1 cellular context compared by ENCODE assay signal in genomic region chr5:180353226-180353962, GRCh38.
TF ChIP-seq lines count a peak whose summit lies in the region.

GFPT2 (minus strand) TSS chr5:180353336; CDS start chr5:180353217, 119 bp downstream.

TF ChIP-seq in HepG2, 621 proteins besides CTCF, POLR2A, EP300 and RAD21 (continued from another document and continues in another):
- TF ChIP-seq STAT6 (CRISPR knock-in tag; IDR thresholded peaks at IDR 0.05; ENCODE audit: borderline replicate concordance) (no peak), ZMYM3 (CRISPR knock-in tag; IDR thresholded peaks at IDR 0.05) (peak; percentile 50; the same call in 1 of the 2 replicates), SMARCE1 (IDR thresholded peaks at IDR 0.05; ENCODE audit: borderline replicate concordance) (no peak), RFX3 (CRISPR knock-in tag; IDR thresholded peaks at IDR 0.05) (peak; percentile 60; the same call in 1 of the 2 replicates), MYNN (CRISPR knock-in tag; IDR thresholded peaks at IDR 0.05; ENCODE audit: low read depth) (no peak), TFDP1 (CRISPR knock-in tag; IDR thresholded peaks at IDR 0.05; ENCODE audit: borderline replicate concordance) (no peak), MTERF4 (CRISPR knock-in tag; IDR thresholded peaks at IDR 0.05) (no peak), ZNF646 (CRISPR knock-in tag; IDR thresholded peaks at IDR 0.05) (no peak), GABPA (IDR thresholded peaks at IDR 0.05; ENCODE audit: low read depth, low read length) (no peak), GABPA (CRISPR knock-in tag; IDR thresholded peaks at IDR 0.05; ENCODE audit: low read depth) (no peak), ATF7-NPFF (CRISPR knock-in tag; IDR thresholded peaks at IDR 0.05; ENCODE audit: low read depth) (no peak), SRY (CRISPR knock-in tag; IDR thresholded peaks at IDR 0.05) (no peak), CBX1 (IDR thresholded peaks at IDR 0.05; ENCODE audit: low read depth) (no peak), MTF2 (CRISPR knock-in tag; IDR thresholded peaks at IDR 0.05; ENCODE audit: borderline replicate concordance) (peak; percentile 48; the same call in 1 of the 2 replicates), HNF4G (IDR thresholded peaks at IDR 0.05; ENCODE audit: borderline replicate concordance, low read depth, low read length) (no peak), HNF4G (CRISPR knock-in tag; IDR thresholded peaks at IDR 0.05; ENCODE audit: borderline replicate concordance, low read depth) (no peak), ZNF3 (CRISPR knock-in tag; IDR thresholded peaks at IDR 0.05) (no peak), ZNF687 (CRISPR knock-in tag; IDR thresholded peaks at IDR 0.05) (peak; percentile 32; the same call in 1 of the 2 replicates), ZNF629 (CRISPR knock-in tag; conservative IDR thresholded peaks at IDR 0.05) (peak; percentile 90), DRAP1 (CRISPR knock-in tag; IDR thresholded peaks at IDR 0.05) (peak; percentile 35; the same call in 1 of the 2 replicates), ZSCAN30 (CRISPR knock-in tag; IDR thresholded peaks at IDR 0.05) (no peak), ZNF792 (CRISPR knock-in tag; IDR thresholded peaks at IDR 0.05) (no peak), MYPOP (CRISPR knock-in tag; IDR thresholded peaks at IDR 0.05) (no peak), ZNF691 (CRISPR knock-in tag; IDR thresholded peaks at IDR 0.05; ENCODE audit: borderline replicate concordance, low read depth) (no peak), ZNF414 (CRISPR knock-in tag; IDR thresholded peaks at IDR 0.05) (no peak), AKNA (CRISPR knock-in tag; IDR thresholded peaks at IDR 0.05; ENCODE audit: borderline replicate concordance) (no peak), ZNF160 (CRISPR knock-in tag; IDR thresholded peaks at IDR 0.05) (no peak)
